9 cellular contexts compared by ENCODE assay signal in genomic region chr5:61028382-61028781, GRCh38.
"Had no signal": no experiment of that assay in that cellular context is flagged by ENCODE, and none has a peak within 500 bp of the region (broad histone marks: within the 10 kb centered on the region; RNA-seq: fewer than 3 reads in every experiment).

No MANE protein-coding gene starts in this region.

- H3K9ac ChIP-seq: GM23248 had no signal

- H3K4me3 Mint-ChIP-seq: GM23338, H9, HFFc6 had no signal

- ATAC-seq: GM23338, HCT116 had no signal

- H3K4me3 ChIP-seq: GM23248, GM23338, HAP-1 had no signal

- H3K27ac ChIP-seq: GM23248 had no signal

- H3K9me3 ChIP-seq: HAP-1 had no signal

- H3K4me1 Mint-ChIP-seq: H9 had no signal

- H3K4me2 ChIP-seq: GM23338 had no signal

- H2AFZ ChIP-seq: GM23248, GM23338 had no signal

- H3K4me1 ChIP-seq: HAP-1 had no signal

- H3K36me3 ChIP-seq: HAP-1 had no signal

- DNase-seq: GM23248, GOT3, H7, H9, HCEC 1CT, HFFc6 had no signal

- H3K9me3 Mint-ChIP-seq: HFFc6 had no signal
